Comparison of ENCODE assay signal across 11 cellular contexts in genomic region chr3:57958642-57959406, GRCh38. TPM values are rescaled to one million over a fixed set of nuclear protein-coding genes. Genes with fewer than 3 reads are reported as not detected.
A peak's percentile ranks its signal among the peaks of the same experiment; 100 is the strongest.
DNase-seq lines count a peak whose midpoint lies in the region; ATAC-seq and TF ChIP-seq lines count a peak whose summit lies in the region.
"Had no signal": no experiment of that assay in that cellular context is flagged by ENCODE, and none has a peak within 500 bp of the region (broad histone marks: within the 10 kb centered on the region; RNA-seq: fewer than 3 reads in every experiment).

No MANE protein-coding gene starts in this region.

- no peak overlapping the region for H3K4me3 Mint-ChIP-seq in stimulated activated naive CD8-positive, alpha-beta T cell treated with anti-CD3 and anti-CD28 coated beads, Interleukin-15, Interleukin-2, amounts not matched to agents 100 ng/mL and 50 ng/mL, for 24 hours
- H3K4me3 Mint-ChIP-seq in mesothelial cell of epicardium (no peak overlapping the region), GM23338 (no peak overlapping the region)
- H3K4me3 Mint-ChIP-seq: activated naive CD8-positive, alpha-beta T cell treated with anti-CD3 and anti-CD28 coated beads, Interleukin-2, amount 10 ng/mL, durations not matched to agents 7 days and 5 days had no signal

- H4K20me1 ChIP-seq in GM23338 (replicated peaks; ENCODE audit: insufficient read depth): no peaks in the 10 kb centered on the region

- ATAC-seq in stimulated activated naive CD8-positive, alpha-beta T cell treated with anti-CD3 and anti-CD28 coated beads, Interleukin-15, Interleukin-2, amounts not matched to agents 100 U/mL and 50 U/mL, for 24 hours: no peak
- no peak for ATAC-seq in GM23338

- no peaks in the 10 kb centered on the region for H3K36me3 Mint-ChIP-seq in stimulated activated naive CD8-positive, alpha-beta T cell treated with anti-CD3 and anti-CD28 coated beads, Interleukin-15, Interleukin-2, amounts not matched to agents 100 ng/mL and 50 ng/mL, for 24 hours (ENCODE audit: low read depth)
- H3K36me3 Mint-ChIP-seq in mesothelial cell of epicardium: no peaks in the 10 kb centered on the region
- no peaks in the 10 kb centered on the region for H3K36me3 Mint-ChIP-seq in GM23338 (ENCODE audit: low read depth)
- H3K36me3 Mint-ChIP-seq: activated naive CD8-positive, alpha-beta T cell treated with anti-CD3 and anti-CD28 coated beads, Interleukin-2, amount 10 ng/mL, durations not matched to agents 7 days and 5 days had no signal

- no peaks in the 10 kb centered on the region for H3K79me2 ChIP-seq in GM23338 (replicated peaks; ENCODE audit: insufficient read depth)

- H3K27ac ChIP-seq in brain microvascular endothelial cell: peak overlapping the region; percentile 57
- H3K27ac ChIP-seq in WERI-Rb-1: no peak overlapping the region
- no peak overlapping the region for H3K27ac ChIP-seq in GM23338 (ENCODE audit: low read depth)

- H3K27me3 Mint-ChIP-seq in stimulated activated naive CD8-positive, alpha-beta T cell treated with anti-CD3 and anti-CD28 coated beads, Interleukin-15, Interleukin-2, amounts not matched to agents 100 ng/mL and 50 ng/mL, for 24 hours: no peaks in the 10 kb centered on the region
- H3K27me3 Mint-ChIP-seq in mesothelial cell of epicardium (ENCODE audit: low read depth) (no peaks in the 10 kb centered on the region), GM23338 (ENCODE audit: insufficient read depth, low read depth, poor library complexity) (peaks cover 7% of the 10 kb centered on the region)
- H3K27me3 Mint-ChIP-seq: activated naive CD8-positive, alpha-beta T cell treated with anti-CD3 and anti-CD28 coated beads, Interleukin-2, amount 10 ng/mL, durations not matched to agents 7 days and 5 days had no signal

- no peaks in the 10 kb centered on the region for H3K36me3 ChIP-seq in brain microvascular endothelial cell (replicated peaks)
- no peaks in the 10 kb centered on the region for H3K36me3 ChIP-seq in WERI-Rb-1
- H3K36me3 ChIP-seq in GM23338 (ENCODE audit: insufficient read depth): no peaks in the 10 kb centered on the region
- H3K36me3 ChIP-seq: BE2C, HAP-1 had no signal

- no peaks in the 10 kb centered on the region for H3K9me3 Mint-ChIP-seq in stimulated activated naive CD8-positive, alpha-beta T cell treated with anti-CD3 and anti-CD28 coated beads, Interleukin-15, Interleukin-2, amounts not matched to agents 100 ng/mL and 50 ng/mL, for 24 hours
- no peaks in the 10 kb centered on the region for H3K9me3 Mint-ChIP-seq in mesothelial cell of epicardium
- no peaks in the 10 kb centered on the region for H3K9me3 Mint-ChIP-seq in GM23338
- H3K9me3 Mint-ChIP-seq: activated naive CD8-positive, alpha-beta T cell treated with anti-CD3 and anti-CD28 coated beads, Interleukin-2, amount 10 ng/mL, durations not matched to agents 7 days and 5 days had no signal

- no peak for TF ChIP-seq CTCF in brain microvascular endothelial cell (IDR thresholded peaks at IDR 0.05; ENCODE audit: low read depth, low read length, missing control alignments)
- no peak for TF ChIP-seq CTCF in mesothelial cell of epicardium (IDR thresholded peaks at IDR 0.05; ENCODE audit: unreplicated experiment)
- no peak for TF ChIP-seq CTCF in WERI-Rb-1 (IDR thresholded peaks at IDR 0.05; ENCODE audit: low read depth, low read length)
- no peak for TF ChIP-seq CTCF in GM23338 (conservative IDR thresholded peaks at IDR 0.05; ENCODE audit: low read depth in 2 of 2)

- peaks cover 21% of the 10 kb centered on the region for H3K4me1 Mint-ChIP-seq in stimulated activated naive CD8-positive, alpha-beta T cell treated with anti-CD3 and anti-CD28 coated beads, Interleukin-15, Interleukin-2, amounts not matched to agents 100 ng/mL and 50 ng/mL, for 24 hours (ENCODE audit: low read depth)
- H3K4me1 Mint-ChIP-seq in mesothelial cell of epicardium (peaks cover 17% of the 10 kb centered on the region), GM23338 (peaks cover 8% of the 10 kb centered on the region)

- 0 out of 2 replicates have a peak, but pooled peaks cover 2% of the 10 kb centered on the region for H3F3A ChIP-seq in GM23338 (replicated peaks; ENCODE audit: low read depth)

- H3K4me3 ChIP-seq in brain microvascular endothelial cell (ENCODE audit: low read depth, low read length): no peak overlapping the region
- no peak overlapping the region for H3K4me3 ChIP-seq in WERI-Rb-1 (ENCODE audit: low read depth, low read length)
- H3K4me3 ChIP-seq in GM23338: no peak overlapping the region
- H3K4me3 ChIP-seq: HAP-1 had no signal

- in situ Hi-C loops in brain microvascular endothelial cell (cut with HindIII; ENCODE audit: low pct_ligation_motif_present, low sequenced_read_pairs): no loop called here

- H3K9me2 ChIP-seq in GM23338 (ENCODE audit: insufficient read depth): no peaks in the 10 kb centered on the region

- peaks cover 9% of the 10 kb centered on the region; the same call in 1 of the 2 replicates for H3K4me1 ChIP-seq in GM23338 (ENCODE audit: insufficient read depth)
- H3K4me1 ChIP-seq: BE2C, HAP-1 had no signal

- H3K4me2 ChIP-seq in GM23338: no peak overlapping the region

- H3K27ac Mint-ChIP-seq in stimulated activated naive CD8-positive, alpha-beta T cell treated with anti-CD3 and anti-CD28 coated beads, Interleukin-15, Interleukin-2, amounts not matched to agents 100 ng/mL and 50 ng/mL, for 24 hours: peak overlapping the region; percentile 55
- H3K27ac Mint-ChIP-seq in mesothelial cell of epicardium: peak overlapping the region; percentile 88
- H3K27ac Mint-ChIP-seq in GM23338: no peak overlapping the region
- H3K27ac Mint-ChIP-seq: activated naive CD8-positive, alpha-beta T cell treated with anti-CD3 and anti-CD28 coated beads, Interleukin-2, amount 10 ng/mL, durations not matched to agents 7 days and 5 days had no signal

- no peak for DNase-seq in stimulated activated naive CD8-positive, alpha-beta T cell treated with anti-CD3 and anti-CD28 coated beads, Interleukin-15, Interleukin-2, amounts not matched to agents 100 U/mL and 50 U/mL, for 24 hours
- DNase-seq in brain microvascular endothelial cell: no peak
- DNase-seq in mesothelial cell of epicardium (ENCODE audit: low spot score in 2 of 2, unreplicated experiment in 2 of 2): no peak
- DNase-seq in WERI-Rb-1: no peak
- DNase-seq in GM23338 (ENCODE audit: low spot score): no peak
- DNase-seq in NCI-H1417 (lab: John Stamatoyannopoulos, UW): no peak
- DNase-seq in 8988T: no peak
- DNase-seq: activated naive CD8-positive, alpha-beta T cell treated with anti-CD3 and anti-CD28 coated beads, Interleukin-2, amount 10 ng/mL, durations not matched to agents 7 days and 5 days; BE2C had no signal

- H3K27me3 ChIP-seq in brain microvascular endothelial cell (replicated peaks): no peaks in the 10 kb centered on the region
- H3K27me3 ChIP-seq in WERI-Rb-1 (ENCODE audit: insufficient read depth, low read depth, severe bottlenecking): no peaks in the 10 kb centered on the region
- H3K27me3 ChIP-seq in GM23338 (ENCODE audit: insufficient read depth): no peaks in the 10 kb centered on the region
- H3K27me3 ChIP-seq: BE2C had no signal

- no peak overlapping the region for H2AFZ ChIP-seq in GM23338

- H3K9me3 ChIP-seq in WERI-Rb-1 (ENCODE audit: severe bottlenecking): no peaks in the 10 kb centered on the region
- H3K9me3 ChIP-seq: BE2C, HAP-1 had no signal

TF ChIP-seq in GM23338, 12 proteins besides CTCF, POLR2A, EP300 and RAD21 (continues in another document):
- TF ChIP-seq EZH2 (IDR thresholded peaks at IDR 0.05; ENCODE audit: low read depth, unreplicated experiment) (no peak), POLR2AphosphoS5 (IDR thresholded peaks at IDR 0.05; ENCODE audit: low read depth) (no peak), JUNB (IDR thresholded peaks at IDR 0.05; ENCODE audit: unreplicated experiment) (no peak), ETS1 (IDR thresholded peaks at IDR 0.05) (no peak), ZNF114 (CRISPR knock-in tag; IDR thresholded peaks at IDR 0.05) (no peak), ZNF331 (CRISPR knock-in tag; IDR thresholded peaks at IDR 0.05; ENCODE audit: low read depth) (no peak), CREB1 (CRISPR knock-in tag; IDR thresholded peaks at IDR 0.05; ENCODE audit: low read depth) (no peak), STAT1 (IDR thresholded peaks at IDR 0.05; ENCODE audit: unreplicated experiment) (no peak)

RNA-seq across cellular contexts. Expression of gene FLNB, which starts 49.4 kb away (rescaled TPM):
- total RNA-seq in mesothelial cell of epicardium: 173 to 190 TPM (median 177 TPM) in 3 replicates
- 155 and 179 TPM in 2 replicates for total RNA-seq in GM23338 (2014; rRNA removed; shearing (Covaris generic))
- 36.5 and 39.7 TPM in 2 replicates for polyA plus RNA-seq in GM23338 (2016; fragmentation: Nextera tagmentation; extraction: Ambion mirVana)
